15 cellular contexts compared by ENCODE assay signal in genomic region chr4:85555210-85555609, GRCh38.
DNase-seq lines count a peak whose midpoint lies in the region; ATAC-seq and TF ChIP-seq lines count a peak whose summit lies in the region.
"Had no signal": no experiment of that assay in that cellular context is flagged by ENCODE, and none has a peak within 500 bp of the region (broad histone marks: within the 10 kb centered on the region; RNA-seq: fewer than 3 reads in every experiment).

No MANE protein-coding gene starts in this region.

- H3K27ac ChIP-seq in spleen (peak overlapping the region in 7 of 8 donors; percentile 41 to 81 (median 70)), osteoblast (ENCODE audit: low read depth, low read length) (no peak overlapping the region)
- H3K27ac ChIP-seq: WERI-Rb-1 had no signal

- intact Hi-C loops in dendritic cell treated with granulocyte-macrophage colony-stimulating factor and Interleukin-4, amounts not matched to agents 40 ng/mL and 50 ng/mL, for 4 days (cut with micrococcal nuclease): no loop called here
- intact Hi-C loops in spleen (cut with DNase I; ENCODE audit: low total_unique reads): no loop called here

- peaks cover 0 to 48% (median 30%) of the 10 kb centered on the region in 6 donors for H3K4me1 ChIP-seq in spleen
- no peaks in the 10 kb centered on the region for H3K4me1 ChIP-seq in osteoblast (ENCODE audit: insufficient read depth, low read length)

- DNase-seq in spleen: no peak
- no peak for DNase-seq in osteoblast (ENCODE audit: insufficient read length, low spot score, missing footprints)
- DNase-seq in hypothalamus (lab: John Stamatoyannopoulos, UW): no peak
- no peak for DNase-seq in activated CD4-positive, alpha-beta T cell treated with anti-CD3 and anti-CD28 coated beads for 1 hour
- DNase-seq: activated CD8-positive, alpha-beta memory T cell treated with anti-CD3 and anti-CD28 coated beads, Interleukin-2, amount 50 U/mL, for 4 hours; activated naive CD8-positive, alpha-beta T cell treated with anti-CD3 and anti-CD28 coated beads for 36 hours; CD4-positive, CD25-positive, alpha-beta regulatory T cell; midbrain; NCI-H2171; retina; WERI-Rb-1 had no signal

- H3K9me3 ChIP-seq in spleen (peaks cover 0 to 44% (median 32%) of the 10 kb centered on the region in 8 donors), osteoblast (ENCODE audit: low read depth, low read length) (no peaks in the 10 kb centered on the region)

- no peak overlapping the region for H3K4me3 ChIP-seq in spleen
- no peak overlapping the region for H3K4me3 ChIP-seq in osteoblast (ENCODE audit: insufficient read depth, low read length)

- H3K4me3 Mint-ChIP-seq in dendritic cell treated with granulocyte-macrophage colony-stimulating factor and Interleukin-4, amounts not matched to agents 40 ng/mL and 50 ng/mL, for 4 days: no peak overlapping the region
- H3K4me3 Mint-ChIP-seq: activated naive CD8-positive, alpha-beta T cell treated with anti-CD3 and anti-CD28 coated beads for 36 hours; CD4-positive, CD25-positive, alpha-beta regulatory T cell had no signal

- no peaks in the 10 kb centered on the region for H3K79me2 ChIP-seq in osteoblast (ENCODE audit: insufficient read depth, low read length)

- no peak overlapping the region for H3K4me2 ChIP-seq in osteoblast (ENCODE audit: insufficient read depth, low read length)

- H3K36me3 ChIP-seq in spleen (peaks cover 0 to 4% (median 0%) of the 10 kb centered on the region in 6 donors), osteoblast (ENCODE audit: insufficient read depth, low read length) (no peaks in the 10 kb centered on the region)
- H3K36me3 ChIP-seq: WERI-Rb-1 had no signal

- peaks cover 23% of the 10 kb centered on the region for H3K4me1 Mint-ChIP-seq in dendritic cell treated with granulocyte-macrophage colony-stimulating factor and Interleukin-4, amounts not matched to agents 40 ng/mL and 50 ng/mL, for 4 days (ENCODE audit: low read depth)
- H3K4me1 Mint-ChIP-seq: activated naive CD8-positive, alpha-beta T cell treated with anti-CD3 and anti-CD28 coated beads for 36 hours; CD4-positive, CD25-positive, alpha-beta regulatory T cell had no signal

- peaks cover 43% of the 10 kb centered on the region for H3K9me3 Mint-ChIP-seq in dendritic cell treated with granulocyte-macrophage colony-stimulating factor and Interleukin-4, amounts not matched to agents 40 ng/mL and 50 ng/mL, for 4 days

- H3K27me3 ChIP-seq in spleen (replicated peaks in 1 of 7) (no peaks in the 10 kb centered on the region), osteoblast (ENCODE audit: insufficient read depth, low read length) (no peaks in the 10 kb centered on the region)

- TF ChIP-seq POLR2A in spleen (IDR thresholded peaks at IDR 0.05): no peak

- H4K20me1 ChIP-seq in osteoblast (ENCODE audit: insufficient read depth, low read length): no peaks in the 10 kb centered on the region

- peak; percentile 40 for ATAC-seq in GM18909 (IDR thresholded peaks at IDR 0.05; ENCODE audit: poor library complexity, unreplicated experiment)
- ATAC-seq in HG03442 (IDR thresholded peaks at IDR 0.05; ENCODE audit: unreplicated experiment): peak; percentile 27
- ATAC-seq: SK-N-SH treated with all-trans-retinoic acid at 6 μM for 48 hours had no signal

- TF ChIP-seq CTCF in spleen (IDR thresholded peaks at IDR 0.05 in 8 of 11, conservative IDR thresholded peaks at IDR 0.05 in 3 of 11) (no peak), osteoblast (IDR thresholded peaks at IDR 0.05; ENCODE audit: extremely low read depth, low read depth, low read length) (no peak)

- H3K27me3 Mint-ChIP-seq in dendritic cell treated with granulocyte-macrophage colony-stimulating factor and Interleukin-4, amounts not matched to agents 40 ng/mL and 50 ng/mL, for 4 days: no peaks in the 10 kb centered on the region
- H3K27me3 Mint-ChIP-seq: activated naive CD8-positive, alpha-beta T cell treated with anti-CD3 and anti-CD28 coated beads for 36 hours had no signal

- 77 to 87% (median 84%) methylated on average over 1 of the region's 1 CpG for WGBS in spleen, 5 donors

- peak overlapping the region; percentile 7 for H3K27ac Mint-ChIP-seq in dendritic cell treated with granulocyte-macrophage colony-stimulating factor and Interleukin-4, amounts not matched to agents 40 ng/mL and 50 ng/mL, for 4 days
- H3K27ac Mint-ChIP-seq: activated naive CD8-positive, alpha-beta T cell treated with anti-CD3 and anti-CD28 coated beads for 36 hours; CD4-positive, CD25-positive, alpha-beta regulatory T cell had no signal

- no peak overlapping the region for H2AFZ ChIP-seq in osteoblast (ENCODE audit: low read length)

- H3K36me3 Mint-ChIP-seq in dendritic cell treated with granulocyte-macrophage colony-stimulating factor and Interleukin-4, amounts not matched to agents 40 ng/mL and 50 ng/mL, for 4 days (ENCODE audit: low read depth): no peaks in the 10 kb centered on the region
- H3K36me3 Mint-ChIP-seq: activated naive CD8-positive, alpha-beta T cell treated with anti-CD3 and anti-CD28 coated beads for 36 hours had no signal
